8 cellular contexts compared by ENCODE assay signal in the genomic region with DNA sequence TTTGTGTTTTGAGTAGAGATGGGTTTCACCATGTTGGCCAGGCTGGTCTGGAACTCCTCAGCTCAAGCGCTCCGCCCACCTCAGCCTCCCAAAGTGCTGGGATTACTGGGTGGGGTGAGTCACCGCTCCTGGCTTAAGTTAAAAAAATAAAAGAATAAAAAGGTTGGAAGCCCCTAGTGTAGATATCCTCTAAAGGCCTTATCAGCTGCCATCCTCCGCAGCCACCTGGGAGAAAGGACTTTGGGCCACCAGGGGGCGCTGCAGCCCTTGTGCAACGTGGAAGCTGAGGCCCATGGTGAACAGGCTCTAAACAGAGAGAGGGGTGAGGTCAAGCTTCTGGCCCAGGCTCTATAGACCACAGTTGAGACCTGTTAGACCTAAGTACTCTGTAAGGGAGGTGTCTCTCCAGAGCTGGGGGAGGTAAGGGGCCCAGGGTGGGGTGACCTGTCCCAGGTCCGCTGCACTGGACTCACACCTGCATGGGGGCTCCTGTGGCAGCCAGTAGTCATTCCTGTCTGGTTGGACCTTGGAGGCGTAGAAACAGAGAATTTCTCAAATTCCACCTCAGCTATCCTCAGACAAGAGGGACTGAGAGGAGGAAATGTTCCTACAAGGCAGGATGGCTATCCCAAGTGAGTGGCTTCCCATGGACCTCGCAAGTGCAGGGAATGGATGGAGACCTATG. TPM values are rescaled to one million over a fixed set of nuclear protein-coding genes. Genes with fewer than 3 reads are reported as not detected.
A peak's percentile ranks its signal among the peaks of the same experiment; 100 is the strongest.
DNase-seq lines count a peak whose midpoint lies in the region; ATAC-seq and TF ChIP-seq lines count a peak whose summit lies in the region.

No MANE protein-coding gene starts in this region.

- peak; percentile 90 for TF ChIP-seq CTCF in GM12875 (IDR thresholded peaks at IDR 0.05; ENCODE audit: borderline replicate concordance, insufficient read depth, low read depth, low read length)

- intact Hi-C loops in left ventricle myocardium superior (cut with micrococcal nuclease) = no loop called here

- H3K4me3 ChIP-seq in GM12875 (ENCODE audit: low read depth, low read length) = no peak overlapping the region

- DNase-seq in NCI-H146 treated with DMSO at 0.1 percent for 48 hours (lab: John Stamatoyannopoulos, UW; ENCODE audit: unreplicated experiment) = peak; percentile 56
- peak; percentile 37 to 84 (median 76) for DNase-seq in T-helper 2 cell
- peak; percentile 88 for DNase-seq in amniotic epithelial cell (ENCODE audit: low read depth)
- DNase-seq in left ventricle myocardium superior = peak; percentile 93
- peak; percentile 84 for DNase-seq in retina

- ATAC-seq in left ventricle myocardium superior (peak; percentile 93), HG02763 (IDR thresholded peaks at IDR 0.05; ENCODE audit: unreplicated experiment) (no peak), GM18909 (IDR thresholded peaks at IDR 0.05; ENCODE audit: poor library complexity, unreplicated experiment) (no peak)

RNA-seq across cellular contexts. Expression of gene RACGAP1, which starts 14.0 kb away (rescaled TPM):
- total RNA-seq in left ventricle myocardium superior = 3.4 TPM

RNA-seq across cellular contexts. Expression of gene ASIC1, which starts 18.1 kb away (rescaled TPM):
- total RNA-seq in left ventricle myocardium superior = 0.99 TPM

RNA-seq across cellular contexts. Expression of gene SMARCD1, which starts 45.8 kb away (rescaled TPM):
- 17.2 TPM for total RNA-seq in left ventricle myocardium superior
